ENCODE assay signal across 22 cellular contexts in the genomic region with DNA sequence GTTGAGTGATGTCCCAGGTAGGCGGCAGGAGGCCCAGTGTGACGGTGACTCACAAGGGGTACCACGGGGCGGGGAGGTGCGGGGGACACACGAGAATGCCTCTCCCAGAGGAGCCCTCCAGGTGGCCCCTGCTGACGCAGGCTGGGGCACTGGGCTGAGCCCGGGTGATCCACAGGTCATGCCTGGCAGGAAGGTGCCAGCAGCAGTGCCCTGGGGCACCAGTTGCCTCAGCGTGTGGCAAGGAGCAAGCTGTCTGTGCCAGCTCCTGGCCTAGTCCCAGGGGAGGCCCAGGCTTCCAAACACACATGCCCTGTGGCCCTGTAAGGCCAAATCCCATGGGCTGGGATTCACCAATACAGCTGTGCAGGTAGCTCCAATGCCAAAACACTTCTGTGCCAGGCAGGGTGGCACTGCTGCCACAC. TPM values are rescaled to one million over a fixed set of nuclear protein-coding genes. Genes with fewer than 3 reads are reported as not detected.
A peak's percentile ranks its signal among the peaks of the same experiment; 100 is the strongest.
DNase-seq lines count a peak whose midpoint lies in the region; ATAC-seq and TF ChIP-seq lines count a peak whose summit lies in the region.
"Had no signal": no experiment of that assay in that cellular context is flagged by ENCODE, and none has a peak within 500 bp of the region (broad histone marks: within the 10 kb centered on the region; RNA-seq: fewer than 3 reads in every experiment).

No MANE protein-coding gene starts in this region.

- H3K27ac ChIP-seq in right atrium auricular region, result peak overlapping the region in 1 of 2 donors; percentile 26
- H3K27ac ChIP-seq in epithelial cell of prostate, result peak overlapping the region; percentile 18
- H3K27ac ChIP-seq: brain microvascular endothelial cell, KMS-11 had no signal

- H3K36me3 Mint-ChIP-seq in memory B cell, result peaks cover 31% of the 10 kb centered on the region

- H3K36me3 ChIP-seq in right atrium auricular region, result peaks cover 27% of the 10 kb centered on the region

- ATAC-seq in Right ventricle myocardium superior (ENCODE audit: poor library complexity) (peak; percentile 87), memory B cell (ENCODE audit: low read depth) (peak; percentile 60), HG03469 (IDR thresholded peaks at IDR 0.05; ENCODE audit: unreplicated experiment) (no peak), omental fat pad (ENCODE audit: low FRiP score) (no peak)
- ATAC-seq: effector memory CD8-positive, alpha-beta T cell had no signal

- no peaks in the 10 kb centered on the region for H3K27me3 Mint-ChIP-seq in memory B cell
- H3K27me3 Mint-ChIP-seq: effector memory CD8-positive, alpha-beta T cell had no signal

- no peaks in the 10 kb centered on the region for H3K9me3 Mint-ChIP-seq in memory B cell
- H3K9me3 Mint-ChIP-seq: effector memory CD8-positive, alpha-beta T cell had no signal

- peak overlapping the region; percentile 48 for H3K27ac Mint-ChIP-seq in memory B cell
- H3K27ac Mint-ChIP-seq: effector memory CD8-positive, alpha-beta T cell had no signal

- no peaks in the 10 kb centered on the region for H3K27me3 ChIP-seq in right atrium auricular region
- H3K27me3 ChIP-seq: brain microvascular endothelial cell had no signal

- H3K4me1 ChIP-seq in right atrium auricular region, result peaks cover 0 to 28% of the 10 kb centered on the region in 2 donors

- H3K9me3 ChIP-seq in right atrium auricular region, result no peaks in the 10 kb centered on the region

- peak; percentile 71 for DNase-seq in Right ventricle myocardium superior
- DNase-seq in right atrium auricular region (ENCODE audit: low spot score), result no peak
- DNase-seq in epithelial cell of prostate (ENCODE audit: low read depth, low spot score), result peak; percentile 14
- no peak for DNase-seq in memory B cell (ENCODE audit: low spot score in 2 of 2)
- DNase-seq in NK-92 treated with Interleukin-12 subunit alpha and Interleukin-12 subunit beta, amount 100 ng/mL, for 24 hours (lab: John Stamatoyannopoulos, UW), result no peak
- no peak for DNase-seq in omental fat pad (ENCODE audit: low spot score)
- no peak for DNase-seq in NCI-H2081 treated with DMSO at 0.1 percent for 48 hours (lab: John Stamatoyannopoulos, UW)
- DNase-seq: activated CD4-positive, CD25-positive, alpha-beta regulatory T cell treated with anti-CD3 and anti-CD28 coated beads, Interleukin-2, amount 50 U/mL, for 72 hours; activated naive CD4-positive, alpha-beta T cell treated with anti-CD3 and anti-CD28 coated beads, Interleukin-2, amount 50 U/mL, for 16 hours; brain microvascular endothelial cell; effector memory CD8-positive, alpha-beta T cell; foreskin melanocyte; HCEC 1CT; NCI-H1436 treated with DMSO at 0.1 percent for 48 hours; NCI-H82; occipital lobe; RPMI8226; stimulated activated CD4-positive, alpha-beta T cell treated with anti-CD3 and anti-CD28 coated beads, Interleukin-12 subunit alpha, Interleukin-12 subunit beta, amount 100 ng/mL, for 4 hours; T-helper 2 cell had no signal

- intact Hi-C loops in Right ventricle myocardium superior (cut with DNase I), result no loop called here

- peaks cover 19% of the 10 kb centered on the region for H3K4me1 Mint-ChIP-seq in memory B cell

- TF ChIP-seq CTCF in right atrium auricular region (IDR thresholded peaks at IDR 0.05), result no peak
- no peak for TF ChIP-seq CTCF in omental fat pad (IDR thresholded peaks at IDR 0.05)

- H3K4me3 Mint-ChIP-seq in memory B cell, result no peak overlapping the region
- H3K4me3 Mint-ChIP-seq: effector memory CD8-positive, alpha-beta T cell had no signal

- no peak overlapping the region for H3K4me3 ChIP-seq in right atrium auricular region

RNA-seq across cellular contexts. Expression of gene AKT2, which starts 28.0 kb away (rescaled TPM):
- total RNA-seq in Right ventricle myocardium superior (126 TPM), right atrium auricular region (10 to 100 TPM; 63.3 to 76.7 TPM), omental fat pad (100 to 1,000 TPM in 2 of 4 donors, 10 to 100 TPM in 2; 84.7 to 151 (median 99.1) TPM)

RNA-seq across cellular contexts. Expression of gene CCNP, which starts 30.6 kb away (rescaled TPM):
- total RNA-seq in Right ventricle myocardium superior (not detected), right atrium auricular region (not detected), omental fat pad (1 to 10 TPM in 1 of 4 donors, under 1 TPM in 2, not detected in 1; 0.37 to 1.1 (median 0.48) TPM)
- total RNA-seq: G401 had no signal

RNA-seq across cellular contexts. Expression of gene TTC9B, which starts 38.9 kb away (rescaled TPM):
- total RNA-seq in Right ventricle myocardium superior, result not detected
- total RNA-seq in right atrium auricular region, result not detected
- total RNA-seq in omental fat pad, result under 1 TPM in 1 of 4 donors, not detected in 3; 0.28 TPM
- total RNA-seq: G401 had no signal

Comparison
In these comparisons a context has a peak if more than half of its experiments do, and no peak if none do; other contexts are left out.
1. DNase-seq: peak in Right ventricle myocardium superior (single experiment) and epithelial cell of prostate (single experiment); none in right atrium auricular region (single experiment), memory B cell (0 of 2), NK-92 treated with Interleukin-12 subunit alpha and Interleukin-12 subunit beta, amount 100 ng/mL, for 24 hours (single experiment), omental fat pad (single experiment) and NCI-H2081 treated with DMSO at 0.1 percent for 48 hours (single experiment).
2. ATAC-seq: peak in Right ventricle myocardium superior (single experiment) and memory B cell (single experiment); none in HG03469 (single experiment) and omental fat pad (single experiment).